ENCODE assay signal across 14 cellular contexts in the genomic region with DNA sequence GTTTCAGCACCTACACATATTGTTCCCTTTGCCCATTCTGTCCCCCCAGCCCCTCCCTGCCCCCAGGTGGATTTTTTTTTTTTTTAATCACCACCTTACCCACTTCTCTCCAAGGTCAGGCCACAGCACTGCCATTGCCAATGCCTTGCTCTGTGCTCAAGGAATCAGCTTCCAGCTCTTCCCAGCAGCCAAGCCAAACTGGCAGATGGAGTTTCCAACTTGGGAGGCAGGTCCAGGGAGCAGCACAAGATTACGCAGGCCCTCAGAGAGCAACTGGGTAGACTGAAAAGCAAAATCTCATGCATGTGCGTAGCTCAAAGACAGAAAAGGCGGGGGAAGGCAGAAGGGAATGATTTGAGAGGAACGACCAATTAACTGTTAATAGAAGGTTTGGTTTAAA.
"Had no signal": no experiment of that assay in that cellular context is flagged by ENCODE, and none has a peak within 500 bp of the region (broad histone marks: within the 10 kb centered on the region; RNA-seq: fewer than 3 reads in every experiment).

No MANE protein-coding gene starts in this region.

- ATAC-seq: foreskin keratinocyte, lower lobe of right lung, T-helper 17 cell had no signal

- H3K27ac ChIP-seq: foreskin keratinocyte, lower lobe of right lung, ovary, transverse colon, vagina had no signal

- DNase-seq: activated B cell treated with CpG ODN at 0.5 μM for 24 hours; activated CD4-positive, alpha-beta T cell treated with anti-CD3 and anti-CD28 coated beads for 48 hours; activated naive CD4-positive, alpha-beta T cell; effector memory CD4-positive, alpha-beta T cell; foreskin keratinocyte; heart left ventricle; immature natural killer cell; lower lobe of right lung; ovary; stimulated activated CD4-positive, alpha-beta T cell treated with anti-CD3 and anti-CD28 coated beads, Interleukin-4, amount 100 ng/mL, for 24 hours; stimulated activated naive CD4-positive, alpha-beta T cell; T-helper 17 cell; transverse colon had no signal
